1 cellular context compared by ENCODE assay signal in genomic region chr3:49871536-49872157, GRCh38.
TF ChIP-seq lines count a peak whose summit lies in the region.

No MANE protein-coding gene starts in this region.

TF ChIP-seq in SK-N-SH treated with all-trans-retinoic acid at 6 μM for 48 hours, 23 proteins besides CTCF, POLR2A, EP300 and RAD21 (continued from another document):
- TF ChIP-seq PATZ1 (CRISPR knock-in tag; IDR thresholded peaks at IDR 0.05; ENCODE audit: borderline replicate concordance) (no peak), ZFP30 (CRISPR knock-in tag; IDR thresholded peaks at IDR 0.05) (no peak), CSDC2 (CRISPR knock-in tag; IDR thresholded peaks at IDR 0.05) (no peak), CSRNP3 (CRISPR knock-in tag; IDR thresholded peaks at IDR 0.05) (no peak), ISL1 (CRISPR knock-in tag; IDR thresholded peaks at IDR 0.05) (no peak), ZNF70 (CRISPR knock-in tag; IDR thresholded peaks at IDR 0.05) (no peak), OSR1 (CRISPR knock-in tag; IDR thresholded peaks at IDR 0.05) (no peak), ARNTL (CRISPR knock-in tag; IDR thresholded peaks at IDR 0.05; ENCODE audit: borderline replicate concordance, low read depth) (no peak), ESRRG (CRISPR knock-in tag; IDR thresholded peaks at IDR 0.05) (no peak), SNAI2 (CRISPR knock-in tag; IDR thresholded peaks at IDR 0.05) (no peak), POU6F1 (CRISPR knock-in tag; IDR thresholded peaks at IDR 0.05; ENCODE audit: borderline replicate concordance, low read depth) (no peak), ZFP3 (CRISPR knock-in tag; IDR thresholded peaks at IDR 0.05) (no peak), BACH2 (CRISPR knock-in tag; IDR thresholded peaks at IDR 0.05; ENCODE audit: borderline replicate concordance) (no peak)
TF ChIP-seq in SK-N-SH treated with all-trans-retinoic acid at 6 μM for 48 hours: peak in this region for 0.
